Comparison of ENCODE assay signal across 1 cellular context in the genomic region with DNA sequence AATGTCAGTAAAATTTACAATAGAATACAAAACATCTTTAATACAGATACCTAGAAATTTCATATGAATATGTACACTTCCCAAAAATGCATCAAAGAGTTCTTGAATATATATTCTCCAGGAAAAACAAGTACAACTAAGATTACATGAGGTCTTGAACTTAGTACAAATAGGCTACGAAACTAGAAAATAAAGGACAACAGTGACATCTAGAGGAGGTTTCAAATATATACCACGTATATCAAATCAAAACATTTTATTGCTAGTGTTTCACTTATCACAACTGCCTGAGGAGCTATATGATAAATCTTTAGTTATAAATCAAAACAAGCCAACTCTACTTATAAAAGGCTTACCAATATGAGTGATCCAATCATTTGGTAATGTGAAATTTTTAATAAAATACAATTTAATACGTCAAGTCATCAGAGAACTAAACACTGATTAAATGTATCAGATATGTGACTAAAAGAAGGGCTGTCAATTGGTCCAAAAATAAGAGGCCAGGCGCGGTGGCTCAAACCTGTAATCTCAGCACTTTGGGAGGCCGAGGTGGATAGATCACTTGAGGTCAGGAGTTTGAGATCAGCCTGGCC.
TF ChIP-seq lines count a peak whose summit lies in the region.

No MANE protein-coding gene starts in this region.

TF ChIP-seq in HepG2, 621 proteins besides CTCF, POLR2A, EP300 and RAD21:
- TF ChIP-seq STAG1 (CRISPR knock-in tag; IDR thresholded peaks at IDR 0.05) (peak; percentile 58), HNF4G (IDR thresholded peaks at IDR 0.05; ENCODE audit: borderline replicate concordance, low read depth, low read length) (no peak), HNF4G (CRISPR knock-in tag; IDR thresholded peaks at IDR 0.05; ENCODE audit: borderline replicate concordance, low read depth) (no peak)
- TF ChIP-seq, protein P1, sequence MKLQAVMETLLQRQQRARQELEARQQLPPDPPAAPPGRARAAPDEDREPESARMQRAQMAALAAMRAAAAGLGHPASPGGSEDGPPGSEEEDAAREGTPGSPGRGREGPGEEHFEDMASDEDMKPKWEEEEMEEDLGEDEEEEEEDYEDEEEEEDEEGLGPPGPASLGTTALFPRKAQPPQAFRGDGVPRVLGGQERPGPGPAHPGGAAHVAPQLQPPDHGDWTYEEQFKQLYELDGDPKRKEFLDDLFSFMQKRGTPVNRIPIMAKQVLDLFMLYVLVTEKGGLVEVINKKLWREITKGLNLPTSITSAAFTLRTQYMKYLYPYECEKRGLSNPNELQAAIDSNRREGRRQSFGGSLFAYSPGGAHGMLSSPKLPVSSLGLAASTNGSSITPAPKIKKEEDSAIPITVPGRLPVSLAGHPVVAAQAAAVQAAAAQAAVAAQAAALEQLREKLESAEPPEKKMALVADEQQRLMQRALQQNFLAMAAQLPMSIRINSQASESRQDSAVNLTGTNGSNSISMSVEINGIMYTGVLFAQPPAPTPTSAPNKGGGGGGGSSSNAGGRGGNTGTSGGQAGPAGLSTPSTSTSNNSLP (IDR thresholded peaks at IDR 0.05; ENCODE audit: low read depth, low read length), result peak; percentile 17; the same call in 1 of the 2 replicates
TF ChIP-seq in HepG2: peak in this region for 2.
